8 cellular contexts compared by ENCODE assay signal in the genomic region with DNA sequence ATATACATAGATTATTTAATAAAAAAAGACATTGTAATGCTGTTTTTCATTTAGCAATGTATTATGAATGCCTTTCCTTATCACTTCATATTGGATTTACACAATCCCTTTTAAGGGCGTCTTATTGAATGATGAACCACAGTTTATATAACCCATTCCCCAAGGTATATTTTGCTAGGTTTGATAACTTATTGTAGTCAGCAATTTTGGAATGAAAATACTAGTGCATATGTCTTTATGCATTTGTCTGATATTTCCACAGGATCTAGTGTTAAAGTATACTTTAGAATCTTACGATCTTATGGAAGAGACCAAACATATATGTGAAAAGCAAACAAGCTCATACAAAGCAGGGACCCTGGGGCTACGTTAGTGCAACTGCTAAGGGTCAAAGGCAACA.
"Had no signal": no experiment of that assay in that cellular context is flagged by ENCODE, and none has a peak within 500 bp of the region (broad histone marks: within the 10 kb centered on the region; RNA-seq: fewer than 3 reads in every experiment).

No MANE protein-coding gene starts in this region.

- H3K4me3 ChIP-seq: GM12878 had no signal

- ATAC-seq: GM12878 had no signal

- FAIRE-seq: G401.6, GM12878, GM12891, GM12892, GM18507, GM19239 had no signal

- DNase-seq: GDM1, GF-D8 had no signal
